Comparison of ENCODE assay signal across 31 cellular contexts in the genomic region with DNA sequence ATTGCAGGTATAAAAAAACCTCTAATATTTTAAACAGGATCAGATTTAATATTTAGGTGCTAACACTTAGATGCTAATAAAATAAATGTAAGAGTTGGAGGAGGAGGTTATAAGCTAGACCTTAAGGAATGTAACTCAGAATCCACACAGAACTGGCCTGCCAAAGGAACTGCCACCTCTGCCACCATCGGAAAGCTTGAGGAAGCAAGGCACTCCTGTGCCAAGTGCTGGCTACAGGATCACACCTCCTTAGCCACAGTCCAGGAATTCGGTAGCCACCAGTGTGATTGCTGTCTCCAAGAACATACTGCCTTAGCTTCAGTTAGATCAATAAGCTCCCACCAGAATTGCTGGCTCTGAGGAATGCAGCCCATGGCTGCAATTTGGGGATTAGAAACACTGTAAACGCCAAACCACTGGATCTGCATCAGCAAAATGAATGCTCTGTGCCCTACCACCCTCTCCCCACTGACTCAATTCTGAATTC.
"Had no signal": no experiment of that assay in that cellular context is flagged by ENCODE, and none has a peak within 500 bp of the region (broad histone marks: within the 10 kb centered on the region; RNA-seq: fewer than 3 reads in every experiment).

No MANE protein-coding gene starts in this region.

- H3K27me3 ChIP-seq: adrenal gland, brain microvascular endothelial cell, dorsolateral prefrontal cortex, foreskin keratinocyte, heart right ventricle, pancreas, thyroid gland, upper lobe of left lung, vagina had no signal

- H3K4me3 Mint-ChIP-seq: activated naive CD4-positive, alpha-beta T cell treated with anti-CD3 and anti-CD28 coated beads for 36 hours; activated naive CD8-positive, alpha-beta T cell treated with anti-CD3 and anti-CD28 coated beads for 36 hours; nephron progenitor cell; T-helper 2 cell treated with Interferon-gamma antibody and Interleukin-4, amounts not matched to agents 5 μg/mL and 100 μg/mL, for 36 hours had no signal

- H3K4me1 ChIP-seq: adrenal gland, pancreas, prostate gland, thyroid gland, upper lobe of left lung, vagina had no signal

- H3K36me3 Mint-ChIP-seq: activated naive CD8-positive, alpha-beta T cell treated with anti-CD3 and anti-CD28 coated beads for 36 hours had no signal

- H3K9me3 Mint-ChIP-seq: activated naive CD4-positive, alpha-beta T cell treated with anti-CD3 and anti-CD28 coated beads for 36 hours; activated naive CD8-positive, alpha-beta T cell treated with anti-CD3 and anti-CD28 coated beads for 36 hours; nephron progenitor cell; T-helper 2 cell treated with Interferon-gamma antibody and Interleukin-4, amounts not matched to agents 5 μg/mL and 100 μg/mL, for 36 hours had no signal

- H3K36me3 ChIP-seq: adrenal gland, brain microvascular endothelial cell, heart right ventricle, left ventricle myocardium inferior, pancreas, prostate gland, thyroid gland, upper lobe of left lung, vagina had no signal

- H3K4me3 ChIP-seq: adrenal gland, coronary artery, dorsolateral prefrontal cortex, heart right ventricle, left ventricle myocardium inferior, lung, pancreas, prostate gland, skin epidermis, thyroid gland, upper lobe of left lung, vagina had no signal

- H3K4me1 Mint-ChIP-seq: nephron progenitor cell had no signal

- ATAC-seq: foreskin keratinocyte; sciatic nerve; stimulated activated naive CD8-positive, alpha-beta T cell treated with anti-CD3 and anti-CD28 coated beads, Interleukin-15, Interleukin-2, amounts not matched to agents 100 U/mL and 50 U/mL, for 24 hours had no signal

- DNase-seq: activated CD4-positive, alpha-beta T cell treated with anti-CD3 and anti-CD28 coated beads for 48 hours; activated CD4-positive, alpha-beta T cell treated with anti-CD3 and anti-CD28 coated beads, Interleukin-2, amount 50 U/mL, for 48 hours; activated CD8-positive, alpha-beta memory T cell treated with anti-CD3 and anti-CD28 coated beads for 24 hours; activated effector memory CD4-positive, alpha-beta T cell treated with anti-CD3 and anti-CD28 coated beads, Interleukin-2, amount 50 U/mL, for 16 hours; activated naive CD4-positive, alpha-beta T cell treated with anti-CD3 and anti-CD28 coated beads for 36 hours; activated naive CD8-positive, alpha-beta T cell treated with anti-CD3 and anti-CD28 coated beads for 36 hours; aorta; dorsolateral prefrontal cortex; effector memory CD4-positive, alpha-beta T cell; foreskin keratinocyte; heart right ventricle; left ventricle myocardium inferior; nephron progenitor cell; retina; stimulated activated CD4-positive, alpha-beta T cell treated with anti-CD3 and anti-CD28 coated beads, Interleukin-12 subunit alpha, Interleukin-12 subunit beta, amount 100 ng/mL, for 4 hours; stimulated activated CD4-positive, alpha-beta T cell treated with anti-CD3 and anti-CD28 coated beads, Interleukin-4, amount 100 ng/mL, for 1 hour; stimulated activated naive CD8-positive, alpha-beta T cell treated with anti-CD3 and anti-CD28 coated beads, Interleukin-15, Interleukin-2, amounts not matched to agents 100 U/mL and 50 U/mL, for 24 hours; T-helper 1 cell; thyroid gland; upper lobe of left lung had no signal

- H3K9me3 ChIP-seq: adrenal gland, heart right ventricle, left ventricle myocardium inferior, pancreas, prostate gland, thyroid gland, upper lobe of left lung, vagina had no signal

- H3K27ac ChIP-seq: adrenal gland, brain microvascular endothelial cell, coronary artery, foreskin keratinocyte, heart right ventricle, left ventricle myocardium inferior, pancreas, prostate gland, skin epidermis, thyroid gland, upper lobe of left lung, vagina, VCaP had no signal

- H3K27me3 Mint-ChIP-seq: activated naive CD8-positive, alpha-beta T cell treated with anti-CD3 and anti-CD28 coated beads for 36 hours had no signal

- H3K27ac Mint-ChIP-seq: activated naive CD4-positive, alpha-beta T cell treated with anti-CD3 and anti-CD28 coated beads for 36 hours; activated naive CD8-positive, alpha-beta T cell treated with anti-CD3 and anti-CD28 coated beads for 36 hours; nephron progenitor cell; T-helper 2 cell treated with Interferon-gamma antibody and Interleukin-4, amounts not matched to agents 5 μg/mL and 100 μg/mL, for 36 hours had no signal
